ENCODE assay signal across 10 cellular contexts in the genomic region with DNA sequence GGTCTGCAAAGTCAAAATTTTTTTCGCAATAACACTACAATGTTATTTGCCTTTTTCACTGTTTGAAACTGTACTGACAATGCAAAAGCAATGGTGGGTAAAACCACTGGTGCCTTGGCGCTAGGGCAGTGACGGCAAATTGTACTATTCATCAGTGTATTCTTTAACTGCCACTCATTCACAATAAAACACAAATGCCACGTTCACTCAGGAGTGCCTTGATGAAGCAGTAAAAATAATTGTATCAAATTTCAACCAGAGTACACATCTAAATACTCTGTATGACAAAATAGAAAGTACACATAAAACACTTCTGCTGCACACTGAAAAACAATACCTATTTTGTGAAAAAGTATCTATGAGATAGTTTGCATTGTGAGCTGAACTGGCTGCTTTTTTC.
"Had no signal": no experiment of that assay in that cellular context is flagged by ENCODE, and none has a peak within 500 bp of the region (broad histone marks: within the 10 kb centered on the region; RNA-seq: fewer than 3 reads in every experiment).

No MANE protein-coding gene starts in this region.

- DNase-seq: activated CD4-positive, alpha-beta memory T cell treated with anti-CD3 and anti-CD28 coated beads, Interleukin-2, amount 10 ng/mL, durations not matched to agents 7 days and 5 days; activated naive CD4-positive, alpha-beta T cell treated with anti-CD3 and anti-CD28 coated beads, Interleukin-2, amount 10 ng/mL, durations not matched to agents 7 days and 5 days; amniotic stem cell; effector memory CD8-positive, alpha-beta T cell; mesendoderm; stimulated activated CD4-positive, alpha-beta T cell treated with anti-CD3 and anti-CD28 coated beads, Interleukin-15, amount 100 ng/mL, for 24 hours; stimulated activated CD4-positive, alpha-beta T cell treated with anti-CD3 and anti-CD28 coated beads, Interleukin-4, amount 100 ng/mL, for 24 hours; stimulated activated naive CD8-positive, alpha-beta T cell treated with anti-CD3 and anti-CD28 coated beads, Interleukin-15, amount 100 ng/mL, for 72 hours; testis had no signal

- ATAC-seq: effector memory CD8-positive, alpha-beta T cell; gastroesophageal sphincter; stimulated activated naive CD8-positive, alpha-beta T cell treated with anti-CD3 and anti-CD28 coated beads, Interleukin-15, amount 100 ng/mL, for 72 hours had no signal
